22 cellular contexts compared by ENCODE assay signal in the genomic region with DNA sequence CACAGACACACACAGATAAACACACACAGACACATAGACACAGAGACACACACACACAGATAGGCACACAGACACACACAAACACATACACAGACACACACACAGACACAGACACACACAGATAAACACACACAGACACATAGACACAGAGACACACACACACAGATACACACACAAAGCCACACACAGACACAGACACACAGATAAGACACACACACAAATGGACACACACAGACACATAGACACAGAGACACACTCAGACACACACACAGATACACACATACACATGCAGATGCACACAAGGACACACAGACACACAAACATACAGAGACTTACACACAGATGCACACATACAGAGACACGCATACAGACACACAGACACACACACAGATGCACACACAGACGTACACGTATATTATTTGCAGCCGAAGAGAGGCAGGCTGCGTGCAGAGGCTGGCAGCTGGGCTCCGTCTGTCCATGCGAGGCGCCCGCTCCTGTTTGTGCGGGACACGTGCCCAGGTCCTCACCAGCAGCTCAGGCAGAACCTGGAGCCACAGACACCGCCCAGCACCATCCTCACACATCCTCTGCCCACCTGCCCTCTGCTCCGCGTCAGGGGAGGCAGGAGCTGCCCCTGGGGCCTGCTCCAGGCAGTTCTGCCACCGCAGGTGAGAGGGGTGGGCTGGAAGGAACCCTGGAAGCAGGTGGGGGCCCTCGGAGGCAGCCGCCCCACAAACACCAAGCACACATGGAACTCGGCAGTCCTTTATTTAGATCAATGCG. TPM values are rescaled to one million over a fixed set of nuclear protein-coding genes. Genes with fewer than 3 reads are reported as not detected.
DNase-seq lines count a peak whose midpoint lies in the region; ATAC-seq, FAIRE-seq and TF ChIP-seq lines count a peak whose summit lies in the region.
"Had no signal": no experiment of that assay in that cellular context is flagged by ENCODE, and none has a peak within 500 bp of the region (broad histone marks: within the 10 kb centered on the region; RNA-seq: fewer than 3 reads in every experiment).

No MANE protein-coding gene starts in this region.

- TF ChIP-seq CTCF in glutamatergic neuron (IDR thresholded peaks at IDR 0.05; ENCODE audit: partially characterized antibody, unreplicated experiment) = no peak

- FAIRE-seq in GM18507 (lab: Jason Lieb, UNC) = peak; percentile 12
- FAIRE-seq: GM19239 had no signal

- CTCF ChIA-PET in activated CD8-positive, alpha-beta memory T cell treated with anti-CD3 and anti-CD28 coated beads, Interleukin-2, amount 10 ng/mL, durations not matched to agents 7 days and 5 days (lab: Charles Lee) = no interaction called here

- no peaks in the 10 kb centered on the region for H3K4me1 Mint-ChIP-seq in activated CD8-positive, alpha-beta memory T cell treated with anti-CD3 and anti-CD28 coated beads, Interleukin-2, amount 10 ng/mL, durations not matched to agents 7 days and 5 days
- peaks cover 4% of the 10 kb centered on the region for H3K4me1 Mint-ChIP-seq in glutamatergic neuron (ENCODE audit: low read depth, unreplicated experiment)
- H3K4me1 Mint-ChIP-seq in T-helper 17 cell = peaks cover under 1% of the 10 kb centered on the region
- H3K4me1 Mint-ChIP-seq: B cell; CD4-positive, CD25-positive, alpha-beta regulatory T cell had no signal

- peak; percentile 32 for DNase-seq in activated CD8-positive, alpha-beta memory T cell treated with anti-CD3 and anti-CD28 coated beads, Interleukin-2, amount 50 U/mL, for 48 hours
- DNase-seq in activated CD8-positive, alpha-beta memory T cell treated with anti-CD3 and anti-CD28 coated beads, Interleukin-2, amount 10 ng/mL, durations not matched to agents 7 days and 5 days = no peak
- DNase-seq in GM18507 (ENCODE audit: extremely low spot score, insufficient read length, low read depth) (no peak), glutamatergic neuron (peak; percentile 15), posterior vena cava (ENCODE audit: low spot score) (peak; percentile 67), T-helper 17 cell (no peak), occipital lobe (lab: John Stamatoyannopoulos, UW) (no peak)
- no peak for DNase-seq in stimulated activated CD4-positive, alpha-beta T cell treated with anti-CD3 and anti-CD28 coated beads, Interleukin-4, amount 100 ng/mL, for 1 hour
- DNase-seq: CD4-positive, CD25-positive, alpha-beta regulatory T cell; COR-L47; GF-D8; GM23248; KBM-7; MV-4-11; NCI-H1694 treated with DMSO at 0.1 percent for 48 hours; NCI-H2107; NCI-H524 treated with DMSO at 0.1 percent for 48 hours; PC-3 had no signal

- H3K4me3 Mint-ChIP-seq in activated CD8-positive, alpha-beta memory T cell treated with anti-CD3 and anti-CD28 coated beads, Interleukin-2, amount 10 ng/mL, durations not matched to agents 7 days and 5 days = no peak overlapping the region
- H3K4me3 Mint-ChIP-seq in glutamatergic neuron (ENCODE audit: unreplicated experiment) (no peak overlapping the region), T-helper 17 cell (no peak overlapping the region)
- H3K4me3 Mint-ChIP-seq: B cell; CD4-positive, CD25-positive, alpha-beta regulatory T cell had no signal

- no peak overlapping the region for H3K27ac Mint-ChIP-seq in activated CD8-positive, alpha-beta memory T cell treated with anti-CD3 and anti-CD28 coated beads, Interleukin-2, amount 10 ng/mL, durations not matched to agents 7 days and 5 days
- H3K27ac Mint-ChIP-seq in glutamatergic neuron (ENCODE audit: unreplicated experiment) (no peak overlapping the region), T-helper 17 cell (no peak overlapping the region)
- H3K27ac Mint-ChIP-seq: B cell; CD4-positive, CD25-positive, alpha-beta regulatory T cell had no signal

- H3K9me3 Mint-ChIP-seq in activated CD8-positive, alpha-beta memory T cell treated with anti-CD3 and anti-CD28 coated beads, Interleukin-2, amount 10 ng/mL, durations not matched to agents 7 days and 5 days (ENCODE audit: low read depth) = no peaks in the 10 kb centered on the region
- H3K9me3 Mint-ChIP-seq in glutamatergic neuron (ENCODE audit: unreplicated experiment) = peaks cover 2% of the 10 kb centered on the region
- H3K9me3 Mint-ChIP-seq: CD4-positive, CD25-positive, alpha-beta regulatory T cell had no signal

- intact Hi-C loops in posterior vena cava (cut with DNase I) = no loop called here

- H3K9me3 ChIP-seq in T-helper 17 cell (ENCODE audit: control insufficient read depth, low read length, poor library complexity, severe bottlenecking) = no peaks in the 10 kb centered on the region

- no peak for ATAC-seq in activated CD8-positive, alpha-beta memory T cell treated with anti-CD3 and anti-CD28 coated beads, Interleukin-2, amount 10 ng/mL, durations not matched to agents 7 days and 5 days
- ATAC-seq in T-helper 17 cell = no peak
- ATAC-seq: HCT116, PC-3 had no signal

- H3K36me3 Mint-ChIP-seq in activated CD8-positive, alpha-beta memory T cell treated with anti-CD3 and anti-CD28 coated beads, Interleukin-2, amount 10 ng/mL, durations not matched to agents 7 days and 5 days = no peaks in the 10 kb centered on the region
- H3K36me3 Mint-ChIP-seq in glutamatergic neuron (ENCODE audit: unreplicated experiment) = no peaks in the 10 kb centered on the region
- peaks cover 2% of the 10 kb centered on the region for H3K36me3 Mint-ChIP-seq in T-helper 17 cell (ENCODE audit: low read depth)
- H3K36me3 Mint-ChIP-seq: CD4-positive, CD25-positive, alpha-beta regulatory T cell had no signal

- H3K27me3 Mint-ChIP-seq in activated CD8-positive, alpha-beta memory T cell treated with anti-CD3 and anti-CD28 coated beads, Interleukin-2, amount 10 ng/mL, durations not matched to agents 7 days and 5 days = peaks cover 17% of the 10 kb centered on the region
- peaks cover 2% of the 10 kb centered on the region for H3K27me3 Mint-ChIP-seq in glutamatergic neuron (ENCODE audit: unreplicated experiment)
- peaks cover 10% of the 10 kb centered on the region for H3K27me3 Mint-ChIP-seq in T-helper 17 cell

RNA-seq across cellular contexts. Expression of a gene that starts 1.2 kb away (rescaled TPM):
- total RNA-seq in activated CD8-positive, alpha-beta memory T cell treated with anti-CD3 and anti-CD28 coated beads, Interleukin-2, amount 10 ng/mL, durations not matched to agents 7 days and 5 days = not detected
- total RNA-seq in glutamatergic neuron (ENCODE audit: unreplicated experiment) = not detected
- total RNA-seq in posterior vena cava = not detected
- total RNA-seq in T-helper 17 cell = not detected
- total RNA-seq in occipital lobe = not detected
- total RNA-seq: A172; B cell; CD4-positive, CD25-positive, alpha-beta regulatory T cell; GM23248; PC-3 had no signal

RNA-seq across cellular contexts. Expression of a gene that starts 26.6 kb away (rescaled TPM):
- total RNA-seq in activated CD8-positive, alpha-beta memory T cell treated with anti-CD3 and anti-CD28 coated beads, Interleukin-2, amount 10 ng/mL, durations not matched to agents 7 days and 5 days = not detected
- not detected for total RNA-seq in glutamatergic neuron (ENCODE audit: unreplicated experiment)
- not detected for total RNA-seq in posterior vena cava
- total RNA-seq in T-helper 17 cell = not detected
- not detected for total RNA-seq in occipital lobe
- total RNA-seq: A172; B cell; CD4-positive, CD25-positive, alpha-beta regulatory T cell; GM23248; PC-3 had no signal

Comparison
In these comparisons a context has a peak if more than half of its experiments do, and no peak if none do; other contexts are left out.
1. DNase-seq: peak in activated CD8-positive, alpha-beta memory T cell treated with anti-CD3 and anti-CD28 coated beads, Interleukin-2, amount 50 U/mL, for 48 hours (single experiment), glutamatergic neuron (single experiment) and posterior vena cava (single experiment); none in activated CD8-positive, alpha-beta memory T cell treated with anti-CD3 and anti-CD28 coated beads, Interleukin-2, amount 10 ng/mL, durations not matched to agents 7 days and 5 days (single experiment), GM18507 (single experiment), T-helper 17 cell (0 of 3), occipital lobe (single experiment) and stimulated activated CD4-positive, alpha-beta T cell treated with anti-CD3 and anti-CD28 coated beads, Interleukin-4, amount 100 ng/mL, for 1 hour (single experiment).